ENCODE assay signal across 9 cellular contexts in the genomic region with DNA sequence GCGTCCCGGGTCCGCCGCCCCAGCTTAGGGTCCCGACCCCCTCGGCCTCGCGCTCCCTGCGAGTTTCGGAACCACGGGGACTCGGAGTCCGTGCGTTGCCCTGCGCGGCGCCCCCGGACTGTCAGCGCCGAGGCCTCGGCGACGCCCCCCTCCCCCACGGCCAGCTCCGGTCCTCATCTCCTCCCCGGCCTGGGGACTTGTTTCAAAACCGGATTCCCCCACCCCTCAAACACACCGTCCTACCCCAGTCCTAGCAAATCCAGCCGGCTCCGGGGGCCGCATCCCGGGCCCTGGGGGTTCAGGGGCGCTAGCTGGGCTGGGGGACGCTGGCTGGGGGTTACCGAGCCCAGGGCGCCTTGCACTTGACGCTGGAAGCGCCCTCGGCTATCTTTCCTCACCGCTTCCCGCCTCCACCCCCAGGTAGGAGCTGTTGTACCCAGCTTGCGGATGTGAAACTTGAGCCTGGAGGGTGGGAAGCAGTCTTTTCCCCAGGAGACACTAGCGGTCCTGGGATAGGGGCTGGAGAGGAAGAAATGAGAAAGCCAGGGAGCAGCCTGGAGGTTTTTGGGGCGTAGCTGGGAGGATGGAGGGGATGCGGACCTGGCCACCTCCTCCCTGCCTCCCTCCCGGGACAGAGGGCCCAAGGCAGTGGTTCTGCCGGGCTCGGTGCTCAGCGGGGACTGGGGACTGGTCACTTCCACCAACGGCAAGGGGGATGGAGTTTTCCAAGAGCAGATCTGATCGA. TPM values are rescaled to one million over a fixed set of nuclear protein-coding genes. Genes with fewer than 3 reads are reported as not detected.
DNase-seq lines count a peak whose midpoint lies in the region; ATAC-seq, FAIRE-seq and TF ChIP-seq lines count a peak whose summit lies in the region.
"Had no signal": no experiment of that assay in that cellular context is flagged by ENCODE, and none has a peak within 500 bp of the region (broad histone marks: within the 10 kb centered on the region; RNA-seq: fewer than 3 reads in every experiment).

No MANE protein-coding gene starts in this region.

- no peaks in the 10 kb centered on the region for H3K36me3 Mint-ChIP-seq in activated CD8-positive, alpha-beta T cell treated with anti-CD3 and anti-CD28 coated beads, Interleukin-2, amount 10 ng/mL, durations not matched to agents 7 days and 5 days (ENCODE audit: low read depth)
- H3K36me3 Mint-ChIP-seq: activated CD4-positive, alpha-beta memory T cell treated with anti-CD3 and anti-CD28 coated beads for 36 hours had no signal

- H3K4me1 ChIP-seq in kidney (ENCODE audit: control insufficient read depth in 1 of 2, insufficient read depth in 1 of 2, low read depth in 1 of 2, low read length in 2 of 2): no peaks in the 10 kb centered on the region
- H3K4me1 ChIP-seq in stomach: peaks cover 11 to 48% (median 22%) of the 10 kb centered on the region in 4 donors

- peaks cover 27% of the 10 kb centered on the region for H3K27me3 Mint-ChIP-seq in activated CD8-positive, alpha-beta T cell treated with anti-CD3 and anti-CD28 coated beads, Interleukin-2, amount 10 ng/mL, durations not matched to agents 7 days and 5 days (ENCODE audit: low read depth)

- peaks cover 6 to 80% (median 38%) of the 10 kb centered on the region in 3 donors for H3K27me3 ChIP-seq in stomach

- POLR2A ChIA-PET in activated CD8-positive, alpha-beta T cell treated with anti-CD3 and anti-CD28 coated beads, Interleukin-2, amount 10 ng/mL, durations not matched to agents 7 days and 5 days (lab: Charles Lee): no interaction called here

- H3K9me3 Mint-ChIP-seq in activated CD8-positive, alpha-beta T cell treated with anti-CD3 and anti-CD28 coated beads, Interleukin-2, amount 10 ng/mL, durations not matched to agents 7 days and 5 days (ENCODE audit: insufficient read depth): no peaks in the 10 kb centered on the region
- H3K9me3 Mint-ChIP-seq: activated CD4-positive, alpha-beta memory T cell treated with anti-CD3 and anti-CD28 coated beads for 36 hours had no signal

- TF ChIP-seq EP300 in stomach (IDR thresholded peaks at IDR 0.05): no peak

- no peak for TF ChIP-seq CTCF in HFF-Myc (IDR thresholded peaks at IDR 0.05; ENCODE audit: low read depth, low read length, missing control alignments)
- no peak for TF ChIP-seq CTCF in kidney (IDR thresholded peaks at IDR 0.05; ENCODE audit: borderline replicate concordance, extremely low read depth, insufficient read depth)
- no peak for TF ChIP-seq CTCF in stomach (IDR thresholded peaks at IDR 0.05)
- no peak for TF ChIP-seq CTCF in GM10266 (IDR thresholded peaks at IDR 0.05; ENCODE audit: control insufficient read depth, insufficient read depth, low read depth, missing control alignments)

- TF ChIP-seq POLR2A in stomach (IDR thresholded peaks at IDR 0.05): no peak

- DNase-seq in HFF-Myc (ENCODE audit: extremely low read depth, low read depth) (no peak), astrocyte of the hippocampus (ENCODE audit: low read depth, low spot score) (peak; percentile 35), kidney (peak; percentile 61), stomach (no peak), GM10266 (ENCODE audit: extremely low spot score) (no peak)
- no peak for DNase-seq in activated CD8-positive, alpha-beta T cell treated with anti-CD3 and anti-CD28 coated beads, Interleukin-2, amount 10 ng/mL, durations not matched to agents 7 days and 5 days
- no peak for DNase-seq in activated T-cell treated with anti-CD3 and anti-CD28 coated beads, Interleukin-2, amount 50 U/mL, for 48 hours
- DNase-seq: activated CD4-positive, alpha-beta memory T cell treated with anti-CD3 and anti-CD28 coated beads for 36 hours had no signal

- intact Hi-C loops in kidney (cut with DNase I): no loop called here
- intact Hi-C loops in stomach (cut with DNase I; ENCODE audit: low total_unique reads): no loop called here

- no peak for FAIRE-seq in kidney (lab: Jason Lieb, UNC)
- FAIRE-seq: islet of Langerhans had no signal

- H3K4me3 Mint-ChIP-seq in activated CD8-positive, alpha-beta T cell treated with anti-CD3 and anti-CD28 coated beads, Interleukin-2, amount 10 ng/mL, durations not matched to agents 7 days and 5 days: no peak overlapping the region
- H3K4me3 Mint-ChIP-seq: activated CD4-positive, alpha-beta memory T cell treated with anti-CD3 and anti-CD28 coated beads for 36 hours had no signal

- H3K36me3 ChIP-seq in kidney (ENCODE audit: control insufficient read depth in 1 of 2, insufficient read depth in 2 of 2, low read length in 2 of 2) (no peaks in the 10 kb centered on the region), stomach (no peaks in the 10 kb centered on the region)

- WGBS in stomach, 5 donors: 12 to 31% (median 15%) methylated on average over 25 to 51 of the region's 51 CpGs

- no peak overlapping the region for H3K27ac Mint-ChIP-seq in activated CD8-positive, alpha-beta T cell treated with anti-CD3 and anti-CD28 coated beads, Interleukin-2, amount 10 ng/mL, durations not matched to agents 7 days and 5 days
- H3K27ac Mint-ChIP-seq: activated CD4-positive, alpha-beta memory T cell treated with anti-CD3 and anti-CD28 coated beads for 36 hours had no signal

- CTCF ChIA-PET in activated CD8-positive, alpha-beta T cell treated with anti-CD3 and anti-CD28 coated beads, Interleukin-2, amount 10 ng/mL, durations not matched to agents 7 days and 5 days (lab: Charles Lee): no interaction called here

- no peaks in the 10 kb centered on the region for H3K9me3 ChIP-seq in kidney (ENCODE audit: control insufficient read depth in 1 of 2, low read length in 2 of 2)
- H3K9me3 ChIP-seq in stomach: no peaks in the 10 kb centered on the region

- H3K4me1 Mint-ChIP-seq in activated CD8-positive, alpha-beta T cell treated with anti-CD3 and anti-CD28 coated beads, Interleukin-2, amount 10 ng/mL, durations not matched to agents 7 days and 5 days (ENCODE audit: low read depth): peaks cover 6% of the 10 kb centered on the region

- H3K4me3 ChIP-seq in HFF-Myc (replicated peaks; ENCODE audit: low read depth, low read length) (peak overlapping the region; percentile 100), kidney (ENCODE audit: low read length in 2 of 2) (peak overlapping the region in 1 of 2 donors; percentile 37), stomach (peak overlapping the region; percentile 53 to 61 (median 56))

- no peak overlapping the region for H3K9ac ChIP-seq in kidney (ENCODE audit: low read length in 2 of 2)

- H3K27ac ChIP-seq in kidney (ENCODE audit: low read depth in 2 of 2, low read length in 2 of 2) (no peak overlapping the region), stomach (peak overlapping the region; percentile 65 to 78 (median 76))

- ATAC-seq in activated CD8-positive, alpha-beta T cell treated with anti-CD3 and anti-CD28 coated beads, Interleukin-2, amount 10 ng/mL, durations not matched to agents 7 days and 5 days: no peak

RNA-seq across cellular contexts. Expression of gene FBLN1, which starts 0.6 kb away (rescaled TPM):
- 105 TPM for total RNA-seq in kidney
- 23.3 TPM for polyA plus RNA-seq in kidney (ENCODE audit: insufficient read depth, low read depth, low replicate concordance)
- total RNA-seq in stomach: 100 to 1,000 TPM in 4 of 5 donors, 10 to 100 TPM in 1; 38.8 to 416 (median 210) TPM
- polyA plus RNA-seq in stomach: 10 to 100 TPM; 43.4 to 97.3 (median 95.6) TPM
- not detected for total RNA-seq in activated CD8-positive, alpha-beta T cell treated with anti-CD3 and anti-CD28 coated beads, Interleukin-2, amount 10 ng/mL, durations not matched to agents 7 days and 5 days
- total RNA-seq: activated CD4-positive, alpha-beta memory T cell treated with anti-CD3 and anti-CD28 coated beads for 36 hours had no signal

Comparison
In these comparisons a context has a peak if more than half of its experiments do, and no peak if none do; other contexts are left out.
1. DNase-seq: peak in astrocyte of the hippocampus (single experiment) and kidney (single experiment); none in HFF-Myc (single experiment), stomach (single experiment), activated CD8-positive, alpha-beta T cell treated with anti-CD3 and anti-CD28 coated beads, Interleukin-2, amount 10 ng/mL, durations not matched to agents 7 days and 5 days (single experiment), activated T-cell treated with anti-CD3 and anti-CD28 coated beads, Interleukin-2, amount 50 U/mL, for 48 hours (0 of 2) and GM10266 (single experiment).
2. H3K27ac ChIP-seq: peak in stomach (5 of 5); none in kidney (0 of 2).
3. RNA of gene FBLN1, which starts 0.6 kb away (total RNA-seq): 38.8 to 416 TPM in stomach and 105 TPM in kidney (single experiment); not detected in activated CD8-positive, alpha-beta T cell treated with anti-CD3 and anti-CD28 coated beads, Interleukin-2, amount 10 ng/mL, durations not matched to agents 7 days and 5 days; every median in the first group is over 10 times any median in the second.